In genomic region chr10:114408968-114409444, GRCh38 we compare ENCODE assay signal across 28 cellular contexts. TPM values are rescaled to one million over a fixed set of nuclear protein-coding genes. Genes with fewer than 3 reads are reported as not detected.
DNase-seq lines count a peak whose midpoint lies in the region; TF ChIP-seq lines count a peak whose summit lies in the region.
"Had no signal": no experiment of that assay in that cellular context is flagged by ENCODE, and none has a peak within 500 bp of the region (broad histone marks: within the 10 kb centered on the region; RNA-seq: fewer than 3 reads in every experiment).

No MANE protein-coding gene starts in this region.

- H3K9me3 ChIP-seq in HUES48 (ENCODE audit: control insufficient read depth, insufficient read depth, low read length): no peaks in the 10 kb centered on the region
- H3K9me3 ChIP-seq: adrenal gland, breast epithelium, gastroesophageal sphincter, left ventricle myocardium inferior, ovary, SJCRH30 had no signal

- DNase-seq in NB4 (ENCODE audit: low read depth): peak; percentile 75
- peak; percentile 23 for DNase-seq in dermis blood vessel endothelial cell
- peak; percentile 56 for DNase-seq in renal cortical epithelial cell (ENCODE audit: low read depth)
- no peak for DNase-seq in activated T-cell treated with anti-CD3 and anti-CD28 coated beads, Interleukin-2, amount 50 U/mL, for 1 hour
- no peak for DNase-seq in RPMI8226
- no peak for DNase-seq in NCI-H146 (lab: John Stamatoyannopoulos, UW)
- DNase-seq: activated CD4-positive, alpha-beta T cell treated with anti-CD3 and anti-CD28 coated beads, Interleukin-2, amount 10 ng/mL, durations not matched to agents 24 days and 14 days; activated naive CD4-positive, alpha-beta T cell treated with Interleukin-2 at 50 U/mL for 16 hours; activated T-cell treated with anti-CD3 and anti-CD28 coated beads, Interleukin-2, amount 50 U/mL, for 72 hours; adrenal gland; CD4-positive, alpha-beta T cell; HFFc6; hippocampal formation; KG1; left ventricle myocardium inferior; naive thymus-derived CD4-positive, alpha-beta T cell; NCI-H1092 treated with DMSO at 0.1 percent for 48 hours; NCI-H2029; ovary; right cardiac atrium; SJCRH30; stimulated activated CD4-positive, alpha-beta T cell treated with anti-CD3 and anti-CD28 coated beads, Interleukin-4, amount 100 ng/mL, for 1 hour; stimulated activated naive CD4-positive, alpha-beta T cell treated with Interleukin-2 at 50 U/mL for 16 hours; WERI-Rb-1 had no signal

- no peak for TF ChIP-seq POLR2A in NB4 (IDR thresholded peaks at IDR 0.05; ENCODE audit: extremely low read depth, insufficient read length)

- no peaks in the 10 kb centered on the region for H3K36me3 ChIP-seq in HUES48 (ENCODE audit: control insufficient read depth, insufficient read depth, low read length)
- H3K36me3 ChIP-seq: adrenal gland, breast epithelium, gastroesophageal sphincter, left ventricle myocardium inferior, ovary, SJCRH30, WERI-Rb-1 had no signal

- H3K9ac ChIP-seq in HUES48 (ENCODE audit: low read depth, low read length): no peak overlapping the region

- TF ChIP-seq CTCF in NB4 (IDR thresholded peaks at IDR 0.05; ENCODE audit: low read depth, low read length): no peak

- H3K27me3 ChIP-seq in HUES48 (ENCODE audit: control insufficient read depth, insufficient read depth, low read length): peaks cover 35% of the 10 kb centered on the region
- H3K27me3 ChIP-seq: breast epithelium, ovary, SJCRH30 had no signal

- no peak overlapping the region for H3K4me3 ChIP-seq in HUES48 (ENCODE audit: low read depth, low read length)
- H3K4me3 ChIP-seq in NB4 (ENCODE audit: low read depth, low read length): no peak overlapping the region
- H3K4me3 ChIP-seq: adrenal gland, breast epithelium, coronary artery, gastroesophageal sphincter, left ventricle myocardium inferior, ovary, SJCRH30 had no signal

- peak overlapping the region; percentile 7 for H3K27ac ChIP-seq in HUES48 (ENCODE audit: low read depth, low read length)
- H3K27ac ChIP-seq: adrenal gland, breast epithelium, coronary artery, gastroesophageal sphincter, left ventricle myocardium inferior, ovary, SJCRH30, WERI-Rb-1 had no signal

- peaks cover 18% of the 10 kb centered on the region for H3K4me1 ChIP-seq in HUES48 (ENCODE audit: control insufficient read depth, insufficient read depth, low read length)
- H3K4me1 ChIP-seq: breast epithelium, SJCRH30 had no signal

RNA-seq across cellular contexts. Expression of gene AFAP1L2, which starts 4.7 kb away (rescaled TPM):
- 7.6 and 27.7 TPM in 2 replicates for total RNA-seq in dermis blood vessel endothelial cell
- total RNA-seq in renal cortical epithelial cell: 40.1 and 71.4 TPM in 2 replicates

Comparison
In these comparisons a context has a peak if more than half of its experiments do, and no peak if none do; other contexts are left out.
1. DNase-seq: peak in NB4 (single experiment), dermis blood vessel endothelial cell (single experiment) and renal cortical epithelial cell (single experiment); none in activated T-cell treated with anti-CD3 and anti-CD28 coated beads, Interleukin-2, amount 50 U/mL, for 1 hour (single experiment), RPMI8226 (single experiment) and NCI-H146 (single experiment).